ENCODE assay signal across 1 cellular context in genomic region chr22:32808038-32808445, GRCh38.
TF ChIP-seq lines count a peak whose summit lies in the region.

No MANE protein-coding gene starts in this region.

TF ChIP-seq in HepG2, 621 proteins besides CTCF, POLR2A, EP300 and RAD21 (continued from another document and continues in another):
- TF ChIP-seq RCOR2 (CRISPR knock-in tag; IDR thresholded peaks at IDR 0.05) (peak; percentile 53; the same call in 1 of the 2 replicates), RNF2 (conservative IDR thresholded peaks at IDR 0.05; ENCODE audit: low read depth) (no peak), CREB3 (CRISPR knock-in tag; IDR thresholded peaks at IDR 0.05) (no peak), ZBTB43 (CRISPR knock-in tag; conservative IDR thresholded peaks at IDR 0.05) (no peak), ZNF44 (CRISPR knock-in tag; IDR thresholded peaks at IDR 0.05) (no peak), HNRNPLL (IDR thresholded peaks at IDR 0.05; ENCODE audit: low read depth, low read length, poor library complexity, severe bottlenecking) (no peak), XBP1 (CRISPR knock-in tag; IDR thresholded peaks at IDR 0.05) (no peak), MIER3 (CRISPR knock-in tag; IDR thresholded peaks at IDR 0.05; ENCODE audit: borderline replicate concordance) (no peak), ZNF383 (CRISPR knock-in tag; IDR thresholded peaks at IDR 0.05; ENCODE audit: borderline replicate concordance) (no peak), NCOA1 (CRISPR knock-in tag; IDR thresholded peaks at IDR 0.05) (no peak), ZNF546 (CRISPR knock-in tag; conservative IDR thresholded peaks at IDR 0.05) (no peak), ZNF740 (CRISPR knock-in tag; IDR thresholded peaks at IDR 0.05) (no peak), TAF1 (CRISPR knock-in tag; IDR thresholded peaks at IDR 0.05) (no peak), ZEB1 (IDR thresholded peaks at IDR 0.05; ENCODE audit: insufficient replicate concordance, low read depth) (no peak), SMYD3 (CRISPR knock-in tag; IDR thresholded peaks at IDR 0.05) (no peak), SAP130 (CRISPR knock-in tag; IDR thresholded peaks at IDR 0.05; ENCODE audit: low read depth) (peak; percentile 44; the same call in 1 of the 2 replicates), MAX (IDR thresholded peaks at IDR 0.05) (0 out of 2 replicates have a peak, but pooled peaks have one; percentile 36), ZZZ3 (CRISPR knock-in tag; IDR thresholded peaks at IDR 0.05; ENCODE audit: borderline replicate concordance) (no peak), HOXA3 (CRISPR knock-in tag; IDR thresholded peaks at IDR 0.05) (peak; percentile 42; the same call in 1 of the 2 replicates), ZBTB33 (CRISPR knock-in tag; IDR thresholded peaks at IDR 0.05) (0 out of 2 replicates have a peak, but pooled peaks have one; percentile 46), PITX1 (CRISPR knock-in tag; IDR thresholded peaks at IDR 0.05) (0 out of 2 replicates have a peak, but pooled peaks have one; percentile 37), KDM1A (CRISPR knock-in tag; IDR thresholded peaks at IDR 0.05) (no peak), TEAD3 (CRISPR knock-in tag; optimal IDR thresholded peaks at IDR 0.05; ENCODE audit: borderline replicate concordance) (peak; percentile 40), ZNF382 (CRISPR knock-in tag; IDR thresholded peaks at IDR 0.05; ENCODE audit: borderline replicate concordance) (no peak), E2F5 (CRISPR knock-in tag; conservative IDR thresholded peaks at IDR 0.05) (no peak), ZNF205 (CRISPR knock-in tag; IDR thresholded peaks at IDR 0.05) (no peak), HMGA1 (CRISPR knock-in tag; conservative IDR thresholded peaks at IDR 0.05) (no peak), ZSCAN25 (CRISPR knock-in tag; IDR thresholded peaks at IDR 0.05) (no peak), ZNF557 (CRISPR knock-in tag; IDR thresholded peaks at IDR 0.05) (no peak), JARID2 (CRISPR knock-in tag; IDR thresholded peaks at IDR 0.05; ENCODE audit: insufficient replicate concordance) (no peak), ARID2 (CRISPR knock-in tag; IDR thresholded peaks at IDR 0.05; ENCODE audit: borderline replicate concordance) (no peak), AHDC1 (CRISPR knock-in tag; IDR thresholded peaks at IDR 0.05; ENCODE audit: borderline replicate concordance) (peak; percentile 89; the same call in 1 of the 2 replicates), GRHL1 (CRISPR knock-in tag; conservative IDR thresholded peaks at IDR 0.05) (no peak), ZNF839 (CRISPR knock-in tag; IDR thresholded peaks at IDR 0.05; ENCODE audit: borderline replicate concordance) (no peak), ZNF33A (CRISPR knock-in tag; IDR thresholded peaks at IDR 0.05; ENCODE audit: borderline replicate concordance) (no peak), HCFC1 (IDR thresholded peaks at IDR 0.05; ENCODE audit: low read depth, low read length) (no peak), GMEB1 (CRISPR knock-in tag; IDR thresholded peaks at IDR 0.05; ENCODE audit: borderline replicate concordance) (no peak), TFDP2 (CRISPR knock-in tag; IDR thresholded peaks at IDR 0.05) (no peak), ZSCAN9 (CRISPR knock-in tag; IDR thresholded peaks at IDR 0.05; ENCODE audit: borderline replicate concordance) (no peak), TRIM24 (CRISPR knock-in tag; IDR thresholded peaks at IDR 0.05) (no peak), POLR2G (IDR thresholded peaks at IDR 0.05; ENCODE audit: low read depth, low read length) (no peak), FOSL2 (CRISPR knock-in tag; IDR thresholded peaks at IDR 0.05) (peak; percentile 24; the same call in 1 of the 2 replicates), NFIC (IDR thresholded peaks at IDR 0.05; ENCODE audit: low read length) (0 out of 2 replicates have a peak, but pooled peaks have one; percentile 30), ZFY (CRISPR knock-in tag; IDR thresholded peaks at IDR 0.05) (no peak), GPBP1L1 (CRISPR knock-in tag; IDR thresholded peaks at IDR 0.05) (no peak), ZFP82 (CRISPR knock-in tag; IDR thresholded peaks at IDR 0.05; ENCODE audit: borderline replicate concordance) (no peak), HNF4A (CRISPR knock-in tag; IDR thresholded peaks at IDR 0.05) (peak; percentile 95)
